In genomic region chr17:27891841-27892240, GRCh38 we compare ENCODE assay signal across 16 cellular contexts.
"Had no signal": no experiment of that assay in that cellular context is flagged by ENCODE, and none has a peak within 500 bp of the region (broad histone marks: within the 10 kb centered on the region; RNA-seq: fewer than 3 reads in every experiment).

No MANE protein-coding gene starts in this region.

- H3K9me3 Mint-ChIP-seq: dendritic cell treated with granulocyte-macrophage colony-stimulating factor and Interleukin-4, amounts not matched to agents 40 ng/mL and 50 ng/mL, for 4 days; effector memory CD8-positive, alpha-beta T cell; memory B cell; stimulated activated effector memory CD8-positive, alpha-beta T cell treated with anti-CD3 and anti-CD28 coated beads, Interleukin-12 subunit alpha, Interleukin-12 subunit beta, amount 100 ng/mL, for 72 hours had no signal

- H3K9me3 ChIP-seq: breast epithelium, thoracic aorta had no signal

- H3K4me1 ChIP-seq: breast epithelium had no signal

- H3K36me3 ChIP-seq: breast epithelium, thoracic aorta had no signal

- H3K27me3 ChIP-seq: breast epithelium had no signal

- H3K27me3 Mint-ChIP-seq: dendritic cell treated with granulocyte-macrophage colony-stimulating factor and Interleukin-4, amounts not matched to agents 40 ng/mL and 50 ng/mL, for 4 days had no signal

- H3K27ac ChIP-seq: foreskin keratinocyte had no signal

- ATAC-seq: effector memory CD8-positive, alpha-beta T cell; foreskin keratinocyte; left ventricle myocardium superior; stimulated activated effector memory CD8-positive, alpha-beta T cell treated with anti-CD3 and anti-CD28 coated beads, Interleukin-12 subunit alpha, Interleukin-12 subunit beta, amount 100 ng/mL, for 72 hours had no signal

- DNase-seq: activated CD4-positive, alpha-beta T cell treated with anti-CD3 and anti-CD28 coated beads, Interleukin-2, amount 50 U/mL, for 48 hours; activated CD4-positive, CD25-positive, alpha-beta regulatory T cell treated with anti-CD3 and anti-CD28 coated beads, Interleukin-2, amount 50 U/mL, for 72 hours; activated CD8-positive, alpha-beta memory T cell treated with anti-CD3 and anti-CD28 coated beads, Interleukin-2, amount 50 U/mL, for 4 hours; activated gamma-delta T cell; activated T-cell treated with anti-CD3 and anti-CD28 coated beads, Interleukin-2, amount 50 U/mL, for 48 hours; aorta; effector memory CD8-positive, alpha-beta T cell; foreskin keratinocyte; kidney glomerular epithelial cell; left ventricle myocardium superior; posterior cingulate gyrus had no signal
